In genomic region chr17:8287651-8288335, GRCh38 we compare ENCODE assay signal across 8 cellular contexts. TPM values are rescaled to one million over a fixed set of nuclear protein-coding genes. Genes with fewer than 3 reads are reported as not detected.
A peak's percentile ranks its signal among the peaks of the same experiment; 100 is the strongest.
DNase-seq lines count a peak whose midpoint lies in the region; ATAC-seq and TF ChIP-seq lines count a peak whose summit lies in the region.

No MANE protein-coding gene starts in this region.

- H3K4me1 ChIP-seq in adrenal gland (replicated peaks in 1 of 2) = peaks cover 9 to 11% of the 10 kb centered on the region in 2 donors
- H3K4me1 ChIP-seq in right lobe of liver = peaks cover 0 to 44% (median 10%) of the 10 kb centered on the region in 4 donors
- peaks cover 10 to 32% (median 28%) of the 10 kb centered on the region in 4 donors for H3K4me1 ChIP-seq in upper lobe of left lung

- H3K27ac Mint-ChIP-seq in activated naive CD4-positive, alpha-beta T cell treated with anti-CD3 and anti-CD28 coated beads for 36 hours = peak overlapping the region; percentile 93

- intact Hi-C loops in activated naive CD4-positive, alpha-beta T cell treated with anti-CD3 and anti-CD28 coated beads for 36 hours (cut with micrococcal nuclease) = loop anchor here (1.0 to 10.0 kb wide), 4 partner anchors 38 to 453 kb away; partner anchors contain the start of genes KDM6B, PER1 and PFAS
- intact Hi-C loops in adrenal gland (cut with DNase I) = loop anchor here in 1 of 2 donors (5.0 kb wide), 1 partner anchor 35 kb away; no protein-coding TSS in a partner anchor
- intact Hi-C loops in right lobe of liver (cut with DNase I) = no loop called here

- H3K4me3 Mint-ChIP-seq in activated naive CD4-positive, alpha-beta T cell treated with anti-CD3 and anti-CD28 coated beads for 36 hours = peak overlapping the region; percentile 88

- TF ChIP-seq CTCF in adrenal gland (IDR thresholded peaks at IDR 0.05) (no peak), right lobe of liver (IDR thresholded peaks at IDR 0.05) (no peak), upper lobe of left lung (IDR thresholded peaks at IDR 0.05) (no peak)

- H3K36me3 Mint-ChIP-seq in activated naive CD4-positive, alpha-beta T cell treated with anti-CD3 and anti-CD28 coated beads for 36 hours (ENCODE audit: low read depth) = peaks cover 9% of the 10 kb centered on the region

- H3K9me3 Mint-ChIP-seq in activated naive CD4-positive, alpha-beta T cell treated with anti-CD3 and anti-CD28 coated beads for 36 hours = no peaks in the 10 kb centered on the region

- H3K4me1 Mint-ChIP-seq in activated naive CD4-positive, alpha-beta T cell treated with anti-CD3 and anti-CD28 coated beads for 36 hours (ENCODE audit: low read depth) = peaks cover 24% of the 10 kb centered on the region

- H3K9me3 ChIP-seq in adrenal gland (replicated peaks in 1 of 3) = no peaks in the 10 kb centered on the region
- H3K9me3 ChIP-seq in right lobe of liver = no peaks in the 10 kb centered on the region
- H3K9me3 ChIP-seq in upper lobe of left lung = no peaks in the 10 kb centered on the region

- no peaks in the 10 kb centered on the region for H3K27me3 ChIP-seq in adrenal gland
- no peaks in the 10 kb centered on the region for H3K27me3 ChIP-seq in right lobe of liver
- no peaks in the 10 kb centered on the region for H3K27me3 ChIP-seq in upper lobe of left lung

- CTCF ChIA-PET in activated naive CD4-positive, alpha-beta T cell treated with anti-CD3 and anti-CD28 coated beads for 36 hours (lab: Charles Lee) = interaction anchor here (1.4 to 2.2 kb wide), 2 partner anchors 13 to 97 kb away, joined by 5 to 11 read pairs; partner anchors contain the start of gene BORCS6

- ATAC-seq in right lobe of liver = peak in 1 of 4 donors; percentile 1
- no peak for ATAC-seq in upper lobe of left lung (ENCODE audit: low FRiP score in 2 of 2)

- H3K27me3 Mint-ChIP-seq in activated naive CD4-positive, alpha-beta T cell treated with anti-CD3 and anti-CD28 coated beads for 36 hours (ENCODE audit: low read depth) = no peaks in the 10 kb centered on the region

- H3K27ac ChIP-seq in adrenal gland (peak overlapping the region in 4 of 5 donors; percentile 86 to 98 (median 94)), right lobe of liver (peak overlapping the region; percentile 80 to 92 (median 85)), upper lobe of left lung (peak overlapping the region; percentile 90 to 97 (median 94))

- TF ChIP-seq POLR2A in adrenal gland (IDR thresholded peaks at IDR 0.05) (no peak), right lobe of liver (IDR thresholded peaks at IDR 0.05) (no peak), upper lobe of left lung (IDR thresholded peaks at IDR 0.05) (no peak)

- 29 to 80% (median 37%) methylated on average over 6 to 19 of the region's 19 CpGs for WGBS in adrenal gland, 4 donors
- 18% methylated on average over 11 of the region's 19 CpGs for WGBS in right lobe of liver (ENCODE audit: insufficient coverage, low coverage, low lambda C conversion rate, missing lambda C conversion rate)
- 29 to 53% methylated on average over 12 to 19 of the region's 19 CpGs for WGBS in upper lobe of left lung, 2 donors

- H3K4me3 ChIP-seq in adrenal gland (peak overlapping the region; percentile 59 to 88 (median 70)), right lobe of liver (peak overlapping the region; percentile 59 to 80 (median 62)), upper lobe of left lung (peak overlapping the region; percentile 63 to 89 (median 78))

- no peak for TF ChIP-seq EP300 in upper lobe of left lung (IDR thresholded peaks at IDR 0.05)

- DNase-seq in activated naive CD4-positive, alpha-beta T cell treated with anti-CD3 and anti-CD28 coated beads for 36 hours = no peak
- no peak for DNase-seq in activated naive CD4-positive, alpha-beta T cell treated with anti-CD3 and anti-CD28 coated beads, Interleukin-2, amount 50 U/mL, for 16 hours
- DNase-seq in adrenal gland (no peak), right lobe of liver (no peak), upper lobe of left lung (peak in 1 of 2 donors; percentile 77), NCI-H1105 treated with DMSO at 0.1 percent for 48 hours (lab: John Stamatoyannopoulos, UW) (no peak), AG20443 (ENCODE audit: low spot score) (no peak), NCI-H345 (lab: John Stamatoyannopoulos, UW) (no peak)

- H3K36me3 ChIP-seq in adrenal gland (replicated peaks in 1 of 2) (no peaks in the 10 kb centered on the region), right lobe of liver (no peaks in the 10 kb centered on the region), upper lobe of left lung (no peaks in the 10 kb centered on the region)

RNA-seq across cellular contexts. Expression of gene RANGRF, which starts 0.7 kb away (rescaled TPM):
- total RNA-seq in activated naive CD4-positive, alpha-beta T cell treated with anti-CD3 and anti-CD28 coated beads for 36 hours = 10 to 100 TPM; 36.9 to 39.1 TPM
- 10 to 100 TPM; 18.8 to 30.2 (median 24.6) TPM for total RNA-seq in adrenal gland
- polyA plus RNA-seq in adrenal gland = 10 to 100 TPM; 24.5 to 46.9 (median 41.4) TPM
- 1 to 10 TPM; 4.7 to 9.5 (median 6.8) TPM for total RNA-seq in right lobe of liver
- 10 to 100 TPM; 19.9 to 32.4 (median 26.6) TPM for total RNA-seq in upper lobe of left lung

RNA-seq across cellular contexts. Expression of gene SLC25A35, which starts 7.4 kb away (rescaled TPM):
- total RNA-seq in activated naive CD4-positive, alpha-beta T cell treated with anti-CD3 and anti-CD28 coated beads for 36 hours = 1 to 10 TPM; 2.3 to 3.2 TPM
- total RNA-seq in adrenal gland (10 to 100 TPM in 1 of 8 donors, 1 to 10 TPM in 7; 1.6 to 12.6 (median 4.3) TPM), right lobe of liver (1 to 10 TPM in 4 of 6 experiments, under 1 TPM in 2; 0.49 to 3.0 (median 1.6) TPM), upper lobe of left lung (10 to 100 TPM in 3 of 6 donors, 1 to 10 TPM in 3; 3.9 to 18.9 (median 9.5) TPM)
- 10 to 100 TPM in 2 of 3 donors, 1 to 10 TPM in 1; 7.4 to 22.8 (median 12.2) TPM for polyA plus RNA-seq in adrenal gland

RNA-seq across cellular contexts. Expression of gene ARHGEF15, which starts 22.2 kb away (rescaled TPM):
- not detected for total RNA-seq in activated naive CD4-positive, alpha-beta T cell treated with anti-CD3 and anti-CD28 coated beads for 36 hours
- total RNA-seq in adrenal gland (10 to 100 TPM in 4 of 8 donors, 1 to 10 TPM in 4; 1.8 to 14.4 (median 9.7) TPM), right lobe of liver (10 to 100 TPM in 1 of 6 experiments, 1 to 10 TPM in 5; 1.6 to 12.2 (median 2.5) TPM), upper lobe of left lung (100 to 1,000 TPM in 2 of 6 donors, 10 to 100 TPM in 4; 12.5 to 127 (median 30.4) TPM)
- polyA plus RNA-seq in adrenal gland = 10 to 100 TPM in 2 of 3 donors, 1 to 10 TPM in 1; 4.8 to 68.0 (median 15.9) TPM

RNA-seq across cellular contexts. Expression of gene PFAS, which starts 38.7 kb away (rescaled TPM):
- 100 to 1,000 TPM; 106 to 110 TPM for total RNA-seq in activated naive CD4-positive, alpha-beta T cell treated with anti-CD3 and anti-CD28 coated beads for 36 hours
- total RNA-seq in adrenal gland (10 to 100 TPM in 7 of 8 donors, 1 to 10 TPM in 1; 9.7 to 53.6 (median 28.2) TPM), right lobe of liver (10 to 100 TPM in 5 of 6 experiments, 1 to 10 TPM in 1; 10.0 to 21.0 (median 15.6) TPM), upper lobe of left lung (10 to 100 TPM; 11.9 to 60.8 (median 29.5) TPM)
- 10 to 100 TPM; 15.6 to 28.6 (median 18.0) TPM for polyA plus RNA-seq in adrenal gland

RNA-seq across cellular contexts. Expression of gene CTC1, which starts 39.9 kb away (rescaled TPM):
- total RNA-seq in activated naive CD4-positive, alpha-beta T cell treated with anti-CD3 and anti-CD28 coated beads for 36 hours = 10 to 100 TPM; 67.0 to 74.7 TPM
- 10 to 100 TPM; 11.1 to 46.2 (median 22.6) TPM for total RNA-seq in adrenal gland
- 10 to 100 TPM; 17.6 to 48.6 (median 18.7) TPM for polyA plus RNA-seq in adrenal gland
- total RNA-seq in right lobe of liver = 10 to 100 TPM in 5 of 6 experiments, 1 to 10 TPM in 1; 8.5 to 29.1 (median 21.1) TPM
- 100 to 1,000 TPM in 1 of 6 donors, 10 to 100 TPM in 5; 19.6 to 123 (median 42.4) TPM for total RNA-seq in upper lobe of left lung
